ENCODE assay signal across 8 cellular contexts in genomic region chr15:83559310-83559966, GRCh38.
DNase-seq lines count a peak whose midpoint lies in the region; ATAC-seq and TF ChIP-seq lines count a peak whose summit lies in the region.

No MANE protein-coding gene starts in this region.

- H3K9me3 ChIP-seq in Karpas-422 (ENCODE audit: low read length), result no peaks in the 10 kb centered on the region

- H3K27me3 ChIP-seq in Karpas-422 (ENCODE audit: low read length), result no peaks in the 10 kb centered on the region

- H3K27ac ChIP-seq in Karpas-422 (ENCODE audit: low read length), result no peak overlapping the region

- in situ Hi-C loops in T47D (cut with HindIII; ENCODE audit: low pct_unique_long_range_greater_than_20kb, low sequenced_read_pairs), result no loop called here

- no peaks in the 10 kb centered on the region for H3K36me3 ChIP-seq in Karpas-422 (ENCODE audit: insufficient read depth, low read length)

- peak; percentile 68 for ATAC-seq in GM19372 (IDR thresholded peaks at IDR 0.05; ENCODE audit: low read depth, unreplicated experiment)
- peak; percentile 95 for ATAC-seq in SK-N-SH treated with all-trans-retinoic acid at 6 μM for 48 hours

- no peak overlapping the region for H3K4me3 Mint-ChIP-seq in immature natural killer cell

- H4K20me1 ChIP-seq in Karpas-422 (ENCODE audit: insufficient read depth, low read depth, low read length), result no peaks in the 10 kb centered on the region

- H3K4me3 ChIP-seq in Karpas-422 (ENCODE audit: low read length), result no peak overlapping the region

- H3K4me1 Mint-ChIP-seq in immature natural killer cell, result no peaks in the 10 kb centered on the region

- intact Hi-C loops in posterior vena cava (cut with DNase I), result loop anchor here in 1 of 2 donors (10.0 kb wide), 1 partner anchor 125 kb away; no protein-coding TSS in a partner anchor

- no peaks in the 10 kb centered on the region for H3K4me1 ChIP-seq in Karpas-422 (ENCODE audit: low read length)

- no peak overlapping the region for H3K27ac Mint-ChIP-seq in immature natural killer cell

- H3K4me2 ChIP-seq in Karpas-422 (ENCODE audit: low read depth, low read length, poor library complexity, severe bottlenecking), result no peak overlapping the region

- DNase-seq in COLO668 (lab: John Stamatoyannopoulos, UW; ENCODE audit: unreplicated experiment) (peak; percentile 21), Karpas-422 (peak; percentile 80), T47D (ENCODE audit: low read depth in 1 of 2, low spot score in 1 of 2) (peak; percentile 44 to 77), immature natural killer cell (peak in 2 of 3 donors; percentile 14 to 32), posterior vena cava (ENCODE audit: low spot score) (no peak)
- peak; percentile 22 for DNase-seq in stimulated activated CD4-positive, alpha-beta T cell treated with anti-CD3 and anti-CD28 coated beads, Interleukin-12 subunit alpha, Interleukin-12 subunit beta, amount 100 ng/mL, for 4 hours

- H3K27me3 Mint-ChIP-seq in immature natural killer cell (ENCODE audit: low read depth in 3 of 3), result peaks cover 0 to 4% (median 0%) of the 10 kb centered on the region in 3 donors

- H3K9me3 Mint-ChIP-seq in immature natural killer cell, result no peaks in the 10 kb centered on the region

- H3K9ac ChIP-seq in Karpas-422 (ENCODE audit: low read length), result no peak overlapping the region

- no peak overlapping the region for H2AFZ ChIP-seq in Karpas-422 (ENCODE audit: low read length)

- H3K9me2 ChIP-seq in Karpas-422 (replicated peaks; ENCODE audit: insufficient read depth, low read length), result no peaks in the 10 kb centered on the region

- H3K36me3 Mint-ChIP-seq in immature natural killer cell, result no peaks in the 10 kb centered on the region

- no peaks in the 10 kb centered on the region for H3K79me2 ChIP-seq in Karpas-422 (ENCODE audit: low read length)

TF ChIP-seq in SK-N-SH treated with all-trans-retinoic acid at 6 μM for 48 hours, 23 proteins besides CTCF, POLR2A, EP300 and RAD21:
- no peak for TF ChIP-seq GLIS3 (CRISPR knock-in tag; IDR thresholded peaks at IDR 0.05)
- TF ChIP-seq PPARA (CRISPR knock-in tag; IDR thresholded peaks at IDR 0.05; ENCODE audit: borderline replicate concordance), result no peak
- no peak for TF ChIP-seq TOX (CRISPR knock-in tag; IDR thresholded peaks at IDR 0.05; ENCODE audit: borderline replicate concordance)
- no peak for TF ChIP-seq ZFP30 (CRISPR knock-in tag; IDR thresholded peaks at IDR 0.05)
